ENCODE assay signal across 22 cellular contexts in the genomic region with DNA sequence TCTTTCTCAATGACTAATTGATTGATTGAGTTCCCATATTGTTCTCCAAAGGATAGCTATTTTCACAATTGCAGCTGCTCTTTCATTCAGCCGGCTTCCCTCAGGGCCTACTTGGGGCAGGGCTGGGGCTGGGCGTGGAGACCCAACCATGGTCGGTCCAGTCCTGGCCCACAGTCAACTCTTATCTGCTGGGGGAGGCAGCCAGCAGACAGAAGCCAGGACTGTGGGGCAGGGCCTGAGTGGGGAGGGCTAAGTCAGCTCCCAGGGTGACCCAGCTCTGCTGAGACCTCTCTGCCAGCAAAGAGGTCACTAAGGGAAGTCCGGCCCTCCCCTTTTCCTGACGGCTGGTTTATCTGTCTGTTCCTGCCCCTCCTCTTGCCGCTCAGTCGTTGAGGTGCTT.
DNase-seq lines count a peak whose midpoint lies in the region; ATAC-seq and TF ChIP-seq lines count a peak whose summit lies in the region.
"Had no signal": no experiment of that assay in that cellular context is flagged by ENCODE, and none has a peak within 500 bp of the region (broad histone marks: within the 10 kb centered on the region; RNA-seq: fewer than 3 reads in every experiment).

No MANE protein-coding gene starts in this region.

- H3K9ac ChIP-seq in BLaER1 = no peak overlapping the region
- H3K9ac ChIP-seq in BLaER1 treated with 17β-estradiol and CSF1 and Interleukin-3, amounts not matched to agents 10 nM and 100 nM = no peak overlapping the region

- peaks cover 47% of the 10 kb centered on the region for H3K9me3 ChIP-seq in BLaER1
- H3K9me3 ChIP-seq in BLaER1 treated with 17β-estradiol and CSF1 and Interleukin-3, amounts not matched to agents 10 nM and 100 nM (replicated peaks in 1 of 11) = peaks cover 51 to 100% (median 63%) of the 10 kb centered on the region in 11 experiments
- no peaks in the 10 kb centered on the region for H3K9me3 ChIP-seq in testis
- H3K9me3 ChIP-seq: BE2C had no signal

- intact Hi-C loops in left ventricle myocardium superior (cut with micrococcal nuclease) (no loop called here), cardiac septum (cut with DNase I) (no loop called here), testis (cut with DNase I; ENCODE audit: low total_unique reads) (no loop called here)

- DNase-seq in left ventricle myocardium superior = no peak
- no peak for DNase-seq in cardiac septum (ENCODE audit: low spot score)
- peak; percentile 25 for DNase-seq in testis
- no peak for DNase-seq in GF-D8 (lab: John Stamatoyannopoulos, UW)
- DNase-seq: 8988T; ACHN; BE2C; C1 segment of cervical spinal cord; CD4-positive, alpha-beta memory T cell; CD4-positive, CD25-positive, alpha-beta regulatory T cell; CD8-positive, alpha-beta memory T cell; COR-L47; DMS 273 treated with DMSO at 0.1 percent for 48 hours; DMS153; DMS53; DMS79; DND-41; EL; GDM1 had no signal

- H4K20me1 ChIP-seq in BLaER1 = no peaks in the 10 kb centered on the region
- H4K20me1 ChIP-seq in BLaER1 treated with 17β-estradiol and CSF1 and Interleukin-3, amounts not matched to agents 10 nM and 100 nM = peaks cover 0 to 4% (median 0%) of the 10 kb centered on the region in 11 experiments; a peak in 1 of 22 replicates

- peak overlapping the region; percentile 48; the same call in 1 of the 2 replicates for H3K4me2 ChIP-seq in BLaER1
- peak overlapping the region in 7 of 11 experiments; percentile 31 to 55 (median 49); a peak in 13 of 22 replicates for H3K4me2 ChIP-seq in BLaER1 treated with 17β-estradiol and CSF1 and Interleukin-3, amounts not matched to agents 10 nM and 100 nM

- ATAC-seq in left ventricle myocardium superior (peak; percentile 50), GM19452 (IDR thresholded peaks at IDR 0.05; ENCODE audit: unreplicated experiment) (no peak)

- no peaks in the 10 kb centered on the region for H3K36me3 ChIP-seq in BLaER1
- no peaks in the 10 kb centered on the region for H3K36me3 ChIP-seq in BLaER1 treated with 17β-estradiol and CSF1 and Interleukin-3, amounts not matched to agents 10 nM and 100 nM
- H3K36me3 ChIP-seq in testis (ENCODE audit: low read depth, missing control alignments) = no peaks in the 10 kb centered on the region
- H3K36me3 ChIP-seq: BE2C had no signal

- TF ChIP-seq CTCF in testis (IDR thresholded peaks at IDR 0.05) = no peak

- no peak overlapping the region for H3K4me3 ChIP-seq in BLaER1
- H3K4me3 ChIP-seq in BLaER1 treated with 17β-estradiol and CSF1 and Interleukin-3, amounts not matched to agents 10 nM and 100 nM = no peak overlapping the region
- no peak overlapping the region for H3K4me3 ChIP-seq in testis

- H3K4me1 ChIP-seq in BLaER1 (peaks cover 39% of the 10 kb centered on the region), testis (no peaks in the 10 kb centered on the region)
- peaks cover 16 to 46% (median 37%) of the 10 kb centered on the region in 10 experiments for H3K4me1 ChIP-seq in BLaER1 treated with 17β-estradiol and CSF1 and Interleukin-3, amounts not matched to agents 10 nM and 100 nM
- H3K4me1 ChIP-seq: BE2C had no signal

- TF ChIP-seq POLR2A in testis (IDR thresholded peaks at IDR 0.05) = no peak

- H3K27ac ChIP-seq in BLaER1 = no peak overlapping the region
- no peak overlapping the region; a peak in 1 of 22 replicates for H3K27ac ChIP-seq in BLaER1 treated with 17β-estradiol and CSF1 and Interleukin-3, amounts not matched to agents 10 nM and 100 nM
- H3K27ac ChIP-seq in testis = no peak overlapping the region

- 41 to 53% methylated on average over 7 of the region's 7 CpGs for WGBS in testis, 2 donors

- H3K27me3 ChIP-seq in BLaER1 (no peaks in the 10 kb centered on the region), testis (no peaks in the 10 kb centered on the region)
- H3K27me3 ChIP-seq in BLaER1 treated with 17β-estradiol and CSF1 and Interleukin-3, amounts not matched to agents 10 nM and 100 nM = no peaks in the 10 kb centered on the region
- H3K27me3 ChIP-seq: BE2C had no signal
